21 cellular contexts compared by ENCODE assay signal in the genomic region with DNA sequence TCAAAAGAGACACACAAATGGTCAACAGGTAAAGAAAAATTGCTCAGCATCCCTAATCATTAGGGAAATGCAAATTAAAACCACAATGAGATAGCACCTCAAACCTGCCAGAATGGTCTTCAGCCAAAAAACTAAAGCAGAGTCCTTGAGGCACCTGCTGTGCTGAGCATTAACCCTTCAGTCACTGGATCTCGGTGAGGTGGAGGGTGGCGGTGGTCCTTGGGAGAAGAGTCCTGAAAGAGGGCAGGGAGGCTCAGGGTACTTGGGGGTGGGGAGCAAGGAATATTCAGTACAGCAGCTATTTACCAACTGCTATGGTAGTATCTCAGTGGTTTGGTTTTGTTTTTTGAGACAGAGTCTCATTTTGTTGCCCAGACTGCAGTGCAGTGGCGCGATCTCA. TPM values are rescaled to one million over a fixed set of nuclear protein-coding genes. Genes with fewer than 3 reads are reported as not detected.
A peak's percentile ranks its signal among the peaks of the same experiment; 100 is the strongest.
DNase-seq lines count a peak whose midpoint lies in the region; ATAC-seq and TF ChIP-seq lines count a peak whose summit lies in the region.
"Had no signal": no experiment of that assay in that cellular context is flagged by ENCODE, and none has a peak within 500 bp of the region (broad histone marks: within the 10 kb centered on the region; RNA-seq: fewer than 3 reads in every experiment).

No MANE protein-coding gene starts in this region.

- 76 to 81% methylated on average over 2 to 4 of the region's 4 CpGs for WGBS in endodermal cell (ENCODE audit: insufficient coverage in 1 of 2, insufficient read length in 1 of 2), 2 experiments

- H3K9ac ChIP-seq in Loucy (ENCODE audit: low read depth, low read length, poor library complexity, severe bottlenecking) = no peak overlapping the region
- H3K9ac ChIP-seq in endodermal cell (ENCODE audit: extremely low read depth, low read length, poor library complexity, severe bottlenecking) = no peak overlapping the region
- H3K9ac ChIP-seq in iPS-20b (ENCODE audit: low read depth, low read length) = no peak overlapping the region; the same call in 1 of the 2 replicates
- H3K9ac ChIP-seq: BLaER1 treated with 17β-estradiol and CSF1 and Interleukin-3, amounts not matched to agents 10 nM and 100 nM had no signal

- intact Hi-C loops in activated CD8-positive, alpha-beta T cell treated with anti-CD3 and anti-CD28 coated beads for 36 hours (cut with micrococcal nuclease) = no loop called here

- CTCF ChIA-PET in activated CD8-positive, alpha-beta T cell treated with anti-CD3 and anti-CD28 coated beads for 36 hours (lab: Charles Lee) = interaction anchor here (1.0 kb wide), 1 partner anchor 101 kb away, joined by 3 read pairs; no protein-coding TSS in a partner anchor

- H3K4me1 ChIP-seq in Loucy (ENCODE audit: insufficient read depth, low read length, poor library complexity, severe bottlenecking) (peaks cover 54% of the 10 kb centered on the region), endodermal cell (ENCODE audit: control insufficient read depth, insufficient read depth, low read length) (peaks cover 15% of the 10 kb centered on the region), iPS-20b (ENCODE audit: insufficient read depth, low read length) (peaks cover 36% of the 10 kb centered on the region)

- no peaks in the 10 kb centered on the region for H3K36me3 Mint-ChIP-seq in endodermal cell (ENCODE audit: low read depth)
- no peaks in the 10 kb centered on the region for H3K36me3 Mint-ChIP-seq in activated CD8-positive, alpha-beta T cell treated with anti-CD3 and anti-CD28 coated beads for 36 hours (ENCODE audit: low read depth)
- H3K36me3 Mint-ChIP-seq: CD8-positive, alpha-beta T cell had no signal

- no peak overlapping the region for H3K27ac ChIP-seq in endodermal cell (ENCODE audit: low read depth, low read length)
- no peak overlapping the region for H3K27ac ChIP-seq in iPS-20b (ENCODE audit: low read length)
- H3K27ac ChIP-seq: BLaER1 treated with 17β-estradiol and CSF1 and Interleukin-3, amounts not matched to agents 10 nM and 100 nM had no signal

- no peak overlapping the region for H3K27ac Mint-ChIP-seq in endodermal cell
- no peak overlapping the region for H3K27ac Mint-ChIP-seq in activated CD8-positive, alpha-beta T cell treated with anti-CD3 and anti-CD28 coated beads for 36 hours
- H3K27ac Mint-ChIP-seq: B cell; CD8-positive, alpha-beta T cell had no signal

- H3K4me1 Mint-ChIP-seq in endodermal cell = peaks cover 60% of the 10 kb centered on the region
- peaks cover under 1% of the 10 kb centered on the region for H3K4me1 Mint-ChIP-seq in activated CD8-positive, alpha-beta T cell treated with anti-CD3 and anti-CD28 coated beads for 36 hours (ENCODE audit: low read depth)
- H3K4me1 Mint-ChIP-seq: B cell had no signal

- TF ChIP-seq CTCF in Loucy (conservative IDR thresholded peaks at IDR 0.05; ENCODE audit: low read length) = no peak
- no peak for TF ChIP-seq CTCF in endodermal cell (conservative IDR thresholded peaks at IDR 0.05)
- TF ChIP-seq CTCF in activated CD8-positive, alpha-beta T cell treated with anti-CD3 and anti-CD28 coated beads for 36 hours (IDR thresholded peaks at IDR 0.05) = no peak

- no peaks in the 10 kb centered on the region for H3K27me3 Mint-ChIP-seq in endodermal cell (ENCODE audit: insufficient read depth)
- peaks cover 15% of the 10 kb centered on the region for H3K27me3 Mint-ChIP-seq in activated CD8-positive, alpha-beta T cell treated with anti-CD3 and anti-CD28 coated beads for 36 hours

- DNase-seq in H7 (peak; percentile 54), endodermal cell (peak; percentile 55), RKO (ENCODE audit: low spot score) (no peak), cerebellar nuclear complex (lab: John Stamatoyannopoulos, UW) (no peak)
- no peak for DNase-seq in activated CD8-positive, alpha-beta T cell treated with anti-CD3 and anti-CD28 coated beads for 36 hours
- DNase-seq: Calu3; CD8-positive, alpha-beta T cell; DMS 273 treated with DMSO at 0.1 percent for 48 hours; DMS53; DND-41; EL; GOT3; HCEC 1CT; IMR-90; KBM-7 had no signal

- H3K9me3 ChIP-seq in Loucy (ENCODE audit: insufficient read depth, low read depth, low read length) = no peaks in the 10 kb centered on the region
- H3K9me3 ChIP-seq in endodermal cell (ENCODE audit: control insufficient read depth, low read length) = no peaks in the 10 kb centered on the region
- no peaks in the 10 kb centered on the region for H3K9me3 ChIP-seq in iPS-20b (ENCODE audit: insufficient read depth, low read depth, low read length)
- H3K9me3 ChIP-seq: BLaER1 treated with 17β-estradiol and CSF1 and Interleukin-3, amounts not matched to agents 10 nM and 100 nM had no signal

- no peaks in the 10 kb centered on the region for H3K9me3 Mint-ChIP-seq in endodermal cell
- H3K9me3 Mint-ChIP-seq in activated CD8-positive, alpha-beta T cell treated with anti-CD3 and anti-CD28 coated beads for 36 hours = no peaks in the 10 kb centered on the region
- H3K9me3 Mint-ChIP-seq: CD8-positive, alpha-beta T cell had no signal

- no peak overlapping the region for H2AFZ ChIP-seq in Loucy (ENCODE audit: low read length)

- no peaks in the 10 kb centered on the region for H3K9me2 ChIP-seq in Loucy (replicated peaks; ENCODE audit: low read depth, low read length)

- H3F3A ChIP-seq in Loucy (ENCODE audit: low read depth) = no peaks in the 10 kb centered on the region

- peak overlapping the region; percentile 6 for H3K4me3 Mint-ChIP-seq in endodermal cell
- no peak overlapping the region for H3K4me3 Mint-ChIP-seq in activated CD8-positive, alpha-beta T cell treated with anti-CD3 and anti-CD28 coated beads for 36 hours
- H3K4me3 Mint-ChIP-seq: B cell; CD8-positive, alpha-beta T cell had no signal

- H3K4me2 ChIP-seq in Loucy (ENCODE audit: low read depth, low read length, poor library complexity, severe bottlenecking) = peak overlapping the region; percentile 80

- H3K79me2 ChIP-seq in Loucy (ENCODE audit: insufficient read depth, low read length) = peaks cover 87% of the 10 kb centered on the region

- H3K36me3 ChIP-seq in H7 (replicated peaks; ENCODE audit: control insufficient read depth, insufficient read depth, low read length) (no peaks in the 10 kb centered on the region), Loucy (ENCODE audit: insufficient read depth, low read length) (no peaks in the 10 kb centered on the region), endodermal cell (ENCODE audit: control insufficient read depth, insufficient read depth, low read length) (no peaks in the 10 kb centered on the region), iPS-20b (ENCODE audit: insufficient read depth, low read depth, low read length) (no peaks in the 10 kb centered on the region)

- no peaks in the 10 kb centered on the region for H4K20me1 ChIP-seq in Loucy (ENCODE audit: insufficient read depth, low read length, poor library complexity, severe bottlenecking)

- ATAC-seq in activated CD8-positive, alpha-beta T cell treated with anti-CD3 and anti-CD28 coated beads for 36 hours = no peak
- no peak for ATAC-seq in GM19452 (IDR thresholded peaks at IDR 0.05; ENCODE audit: unreplicated experiment)
- ATAC-seq: CD8-positive, alpha-beta T cell; GM12878 had no signal

- H3K4me3 ChIP-seq in H7 (ENCODE audit: insufficient read depth, low read depth, low read length) (no peak overlapping the region), Loucy (ENCODE audit: low read length, poor library complexity, severe bottlenecking) (no peak overlapping the region), endodermal cell (ENCODE audit: low read length) (no peak overlapping the region), iPS-20b (ENCODE audit: low read length) (peak overlapping the region; percentile 36; the same call in 1 of the 2 replicates)
- H3K4me3 ChIP-seq: BLaER1 treated with 17β-estradiol and CSF1 and Interleukin-3, amounts not matched to agents 10 nM and 100 nM; GM12878 had no signal

- POLR2A ChIA-PET in activated CD8-positive, alpha-beta T cell treated with anti-CD3 and anti-CD28 coated beads for 36 hours (lab: Charles Lee) = no interaction called here

- H3K27me3 ChIP-seq in H7 (ENCODE audit: control insufficient read depth, insufficient read depth, low read length) (no peaks in the 10 kb centered on the region), Loucy (ENCODE audit: insufficient read depth, low read length, poor library complexity, severe bottlenecking) (no peaks in the 10 kb centered on the region), endodermal cell (ENCODE audit: control insufficient read depth, insufficient read depth, low read length, poor library complexity, severe bottlenecking) (no peaks in the 10 kb centered on the region), iPS-20b (ENCODE audit: insufficient read depth, low read length) (no peaks in the 10 kb centered on the region)
- H3K27me3 ChIP-seq: BLaER1 treated with 17β-estradiol and CSF1 and Interleukin-3, amounts not matched to agents 10 nM and 100 nM had no signal

RNA-seq across cellular contexts. Expression of a gene that starts 7.1 kb away (rescaled TPM):
- 6.0 and 6.4 TPM in 2 replicates for total RNA-seq in H7 (2014; rRNA removed; shearing (Covaris generic))
- total RNA-seq in endodermal cell = 10 to 100 TPM; 18.7 to 19.3 TPM
- 22.6 TPM for polyA plus RNA-seq in endodermal cell (2013, experiment 1 of 2)
- 21.7 TPM for polyA plus RNA-seq in endodermal cell (2013, experiment 2 of 2)
- total RNA-seq in activated CD8-positive, alpha-beta T cell treated with anti-CD3 and anti-CD28 coated beads for 36 hours = 1 to 10 TPM; 1.3 to 1.5 TPM

Comparison
In these comparisons a context has a peak if more than half of its experiments do, and no peak if none do; other contexts are left out.
1. DNase-seq: peak in H7 (single experiment) and endodermal cell (single experiment); none in activated CD8-positive, alpha-beta T cell treated with anti-CD3 and anti-CD28 coated beads for 36 hours (single experiment), RKO (single experiment) and cerebellar nuclear complex (0 of 2).